ENCODE assay signal across 15 cellular contexts in genomic region chr22:49751318-49751967, GRCh38.
"Had no signal": no experiment of that assay in that cellular context is flagged by ENCODE, and none has a peak within 500 bp of the region (broad histone marks: within the 10 kb centered on the region; RNA-seq: fewer than 3 reads in every experiment).

No MANE protein-coding gene starts in this region.

- H3K36me3 Mint-ChIP-seq: activated naive CD4-positive, alpha-beta T cell treated with anti-CD3 and anti-CD28 coated beads, Interleukin-2, amount 10 ng/mL, durations not matched to agents 7 days and 5 days had no signal

- H3K4me1 Mint-ChIP-seq: activated CD4-positive, alpha-beta T cell treated with anti-CD3 and anti-CD28 coated beads, Interleukin-2, amount 10 ng/mL, durations not matched to agents 7 days and 5 days; activated naive CD4-positive, alpha-beta T cell treated with anti-CD3 and anti-CD28 coated beads, Interleukin-2, amount 10 ng/mL, durations not matched to agents 7 days and 5 days had no signal

- ATAC-seq: esophagus mucosa, right cardiac atrium had no signal

- H3K27ac ChIP-seq: tibial nerve had no signal

- H3K27me3 ChIP-seq: tibial nerve had no signal

- H3K4me1 ChIP-seq: tibial nerve had no signal

- H3K27ac Mint-ChIP-seq: activated CD4-positive, alpha-beta T cell treated with anti-CD3 and anti-CD28 coated beads, Interleukin-2, amount 10 ng/mL, durations not matched to agents 7 days and 5 days; activated naive CD4-positive, alpha-beta T cell treated with anti-CD3 and anti-CD28 coated beads, Interleukin-2, amount 10 ng/mL, durations not matched to agents 7 days and 5 days; activated T-helper 1 cell treated with anti-CD3 and anti-CD28 coated beads, Interleukin-12 subunit alpha, Interleukin-12 subunit beta, Interleukin-2, Interleukin-4 antibody, amounts not matched to agents 30 ng/mL and 10 ng/mL and 1 ng/mL, durations not matched to agents 14 hours and 24 hours and 36 hours; natural killer cell treated with Interleukin-12 subunit alpha and Interleukin-12 subunit beta and Interleukin-15 and Interleukin-18, amount 100 ng/mL, for 72 hours; progenitor cell of endocrine pancreas had no signal

- H3K36me3 ChIP-seq: tibial nerve had no signal

- H3K27me3 Mint-ChIP-seq: progenitor cell of endocrine pancreas had no signal

- H3K4me3 ChIP-seq: tibial nerve had no signal

- DNase-seq: activated CD4-positive, alpha-beta T cell treated with anti-CD3 and anti-CD28 coated beads, Interleukin-2, amount 10 ng/mL, durations not matched to agents 7 days and 5 days; activated naive CD4-positive, alpha-beta T cell treated with anti-CD3 and anti-CD28 coated beads, Interleukin-2, amount 10 ng/mL, durations not matched to agents 7 days and 5 days; hippocampal formation; kidney glomerular epithelial cell; occipital lobe; small intestine; stimulated activated CD4-positive, alpha-beta T cell treated with anti-CD3 and anti-CD28 coated beads, Interleukin-4, amount 100 ng/mL, for 24 hours; stimulated activated naive CD4-positive, alpha-beta T cell; substantia nigra had no signal

- H3K4me3 Mint-ChIP-seq: activated CD4-positive, alpha-beta T cell treated with anti-CD3 and anti-CD28 coated beads, Interleukin-2, amount 10 ng/mL, durations not matched to agents 7 days and 5 days; activated naive CD4-positive, alpha-beta T cell treated with anti-CD3 and anti-CD28 coated beads, Interleukin-2, amount 10 ng/mL, durations not matched to agents 7 days and 5 days; activated T-helper 1 cell treated with anti-CD3 and anti-CD28 coated beads, Interleukin-12 subunit alpha, Interleukin-12 subunit beta, Interleukin-2, Interleukin-4 antibody, amounts not matched to agents 30 ng/mL and 10 ng/mL and 1 ng/mL, durations not matched to agents 14 hours and 24 hours and 36 hours; natural killer cell treated with Interleukin-12 subunit alpha and Interleukin-12 subunit beta and Interleukin-15 and Interleukin-18, amount 100 ng/mL, for 72 hours had no signal
